Comparison of ENCODE assay signal across 15 cellular contexts in the genomic region with DNA sequence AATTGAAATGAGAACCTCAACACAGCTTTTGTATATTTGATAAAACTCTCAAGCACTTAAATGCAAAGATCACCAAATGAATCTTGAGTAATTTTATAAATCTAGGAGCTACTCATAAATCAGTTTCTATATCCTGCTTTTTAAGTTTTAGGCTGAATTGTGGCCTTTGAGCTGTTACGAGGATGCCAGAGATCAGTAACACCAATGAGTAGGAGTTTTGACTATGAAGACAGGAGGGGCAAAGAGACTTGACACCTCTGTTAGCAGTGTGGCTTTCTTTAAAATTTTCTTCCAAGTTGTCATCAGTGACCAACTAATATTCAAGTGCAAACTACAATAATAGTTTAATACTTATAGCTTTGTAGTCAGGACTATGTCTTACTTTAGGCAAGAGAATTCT.
"Had no signal": no experiment of that assay in that cellular context is flagged by ENCODE, and none has a peak within 500 bp of the region (broad histone marks: within the 10 kb centered on the region; RNA-seq: fewer than 3 reads in every experiment).

No MANE protein-coding gene starts in this region.

- ATAC-seq: activated CD4-positive, CD25-positive, alpha-beta regulatory T cell treated with anti-CD3 and anti-CD28 coated beads, Interleukin-2, amount 50 U/mL, for 24 hours; gastrocnemius medialis; heart left ventricle had no signal

- H3K27ac ChIP-seq: epithelial cell of prostate, gastrocnemius medialis, heart left ventricle, parathyroid adenoma, SK-N-MC, transverse colon had no signal

- FAIRE-seq: astrocyte, bronchial epithelial cell had no signal

- H3K4me3 ChIP-seq: gastrocnemius medialis, heart left ventricle, lung, SK-N-MC, transverse colon had no signal

- DNase-seq: activated CD4-positive, alpha-beta T cell treated with anti-CD3 and anti-CD28 coated beads, Interleukin-2, amount 50 U/mL, for 4 hours; dermis blood vessel endothelial cell; gastrocnemius medialis; heart left ventricle; stimulated activated CD4-positive, alpha-beta T cell treated with anti-CD3 and anti-CD28 coated beads, Interleukin-12 subunit alpha, Interleukin-12 subunit beta, amount 100 ng/mL, for 4 hours; stimulated activated CD4-positive, alpha-beta T cell treated with anti-CD3 and anti-CD28 coated beads, Interleukin-2, amount 100 ng/mL, for 24 hours; substantia nigra; transverse colon had no signal
